ENCODE assay signal across 11 cellular contexts in the genomic region with DNA sequence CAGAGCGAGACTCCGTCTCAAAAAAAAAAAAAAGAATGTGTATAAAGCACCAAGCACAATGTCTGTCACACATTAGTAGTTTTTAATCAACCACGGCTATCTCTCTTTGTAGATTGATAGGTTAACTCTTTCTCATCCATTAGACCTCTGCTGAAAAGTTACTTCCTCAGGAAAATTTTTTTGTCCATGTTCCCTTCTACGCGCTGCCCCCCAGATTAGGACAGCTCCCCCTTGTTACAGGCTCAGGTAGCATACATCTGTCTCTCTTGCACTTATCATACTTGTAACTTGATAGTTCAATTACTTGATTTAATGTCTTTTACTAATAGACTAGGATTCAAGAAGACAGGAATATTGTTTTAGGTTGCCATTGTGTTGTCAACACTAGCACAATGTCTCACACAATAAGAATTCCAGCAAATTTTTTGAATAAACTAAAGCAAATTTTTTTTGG. TPM values are rescaled to one million over a fixed set of nuclear protein-coding genes. Genes with fewer than 3 reads are reported as not detected.
DNase-seq lines count a peak whose midpoint lies in the region; ATAC-seq and TF ChIP-seq lines count a peak whose summit lies in the region.
"Had no signal": no experiment of that assay in that cellular context is flagged by ENCODE, and none has a peak within 500 bp of the region (broad histone marks: within the 10 kb centered on the region; RNA-seq: fewer than 3 reads in every experiment).

No MANE protein-coding gene starts in this region.

- no peaks in the 10 kb centered on the region for H4K20me1 ChIP-seq in fibroblast of lung (ENCODE audit: control insufficient read depth, extremely low read depth, insufficient read depth, low read length)

- H3K4me3 Mint-ChIP-seq in activated CD8-positive, alpha-beta memory T cell treated with anti-CD3 and anti-CD28 coated beads, Interleukin-2, amount 10 ng/mL, durations not matched to agents 7 days and 5 days = peak overlapping the region; percentile 90

- no peak for ATAC-seq in activated CD8-positive, alpha-beta memory T cell treated with anti-CD3 and anti-CD28 coated beads, Interleukin-2, amount 10 ng/mL, durations not matched to agents 7 days and 5 days
- ATAC-seq in RWPE2 (ENCODE audit: low read depth) (no peak), HG03095 (IDR thresholded peaks at IDR 0.05; ENCODE audit: unreplicated experiment) (no peak)

- TF ChIP-seq EP300 in transverse colon (IDR thresholded peaks at IDR 0.05; ENCODE audit: low read depth) = no peak

- H3K27ac Mint-ChIP-seq in activated CD8-positive, alpha-beta memory T cell treated with anti-CD3 and anti-CD28 coated beads, Interleukin-2, amount 10 ng/mL, durations not matched to agents 7 days and 5 days = no peak overlapping the region

- no peak for TF ChIP-seq POLR2A in transverse colon (IDR thresholded peaks at IDR 0.05)

- peaks cover 40% of the 10 kb centered on the region for H3K4me1 Mint-ChIP-seq in activated CD8-positive, alpha-beta memory T cell treated with anti-CD3 and anti-CD28 coated beads, Interleukin-2, amount 10 ng/mL, durations not matched to agents 7 days and 5 days

- H3K4me1 ChIP-seq in RWPE2 (ENCODE audit: insufficient read depth, poor library complexity, severe bottlenecking) = peaks cover 21% of the 10 kb centered on the region
- H3K4me1 ChIP-seq in fibroblast of lung (ENCODE audit: control insufficient read depth, extremely low read depth, insufficient read depth, low read length) = peaks cover 8% of the 10 kb centered on the region
- H3K4me1 ChIP-seq in skeletal muscle satellite cell (ENCODE audit: control insufficient read depth, insufficient read depth, low read length) = peaks cover 24% of the 10 kb centered on the region
- peaks cover 6 to 15% (median 9%) of the 10 kb centered on the region in 4 donors for H3K4me1 ChIP-seq in transverse colon

- H3K9me3 ChIP-seq in RWPE2 (ENCODE audit: severe bottlenecking) = no peaks in the 10 kb centered on the region
- no peaks in the 10 kb centered on the region for H3K9me3 ChIP-seq in fibroblast of lung (ENCODE audit: control insufficient read depth, insufficient read depth, low read depth, low read length)
- no peaks in the 10 kb centered on the region for H3K9me3 ChIP-seq in skeletal muscle satellite cell (replicated peaks; ENCODE audit: low read length)
- H3K9me3 ChIP-seq in transverse colon = no peaks in the 10 kb centered on the region
- H3K9me3 ChIP-seq: right atrium auricular region, tibial artery had no signal

- peaks cover 24% of the 10 kb centered on the region for H3K36me3 Mint-ChIP-seq in activated CD8-positive, alpha-beta memory T cell treated with anti-CD3 and anti-CD28 coated beads, Interleukin-2, amount 10 ng/mL, durations not matched to agents 7 days and 5 days

- peak overlapping the region; percentile 93 for H3K4me2 ChIP-seq in fibroblast of lung (ENCODE audit: extremely low read depth, insufficient read depth, low read length)
- peak overlapping the region; percentile 86 for H3K4me2 ChIP-seq in skeletal muscle satellite cell (ENCODE audit: low read length)

- no peak for DNase-seq in activated CD8-positive, alpha-beta memory T cell treated with anti-CD3 and anti-CD28 coated beads, Interleukin-2, amount 10 ng/mL, durations not matched to agents 7 days and 5 days
- no peak for DNase-seq in activated CD8-positive, alpha-beta memory T cell treated with anti-CD3 and anti-CD28 coated beads, Interleukin-2, amount 50 U/mL, for 4 hours
- no peak for DNase-seq in RWPE2 (ENCODE audit: low spot score)
- DNase-seq in fibroblast of lung (ENCODE audit: low read depth in 2 of 2) = peak; percentile 8 to 24
- no peak for DNase-seq in transverse colon
- DNase-seq in Ammon's horn (ENCODE audit: low spot score) = no peak
- DNase-seq: MV-4-11, tibial artery had no signal

- peaks cover 49% of the 10 kb centered on the region for H3K79me2 ChIP-seq in fibroblast of lung (ENCODE audit: control insufficient read depth, insufficient read depth, low read length)

- TF ChIP-seq CTCF in RWPE2 (IDR thresholded peaks at IDR 0.05; ENCODE audit: poor library complexity, severe bottlenecking) (peak; percentile 8), fibroblast of lung (conservative IDR thresholded peaks at IDR 0.05 in 1 of 2, IDR thresholded peaks at IDR 0.05 in 1 of 2; ENCODE audit: low read depth in 1 of 2, low read length in 2 of 2) (no peak), transverse colon (IDR thresholded peaks at IDR 0.05) (no peak)

- CTCF ChIA-PET in activated CD8-positive, alpha-beta memory T cell treated with anti-CD3 and anti-CD28 coated beads, Interleukin-2, amount 10 ng/mL, durations not matched to agents 7 days and 5 days (lab: Charles Lee) = no interaction called here

- intact Hi-C loops in transverse colon (cut with DNase I; ENCODE audit: low total_unique reads) = no loop called here

- 82 to 94% methylated on average over 2 to 5 of the region's 5 CpGs for WGBS in transverse colon (ENCODE audit: low coverage in 1 of 2), 2 donors

- H2AFZ ChIP-seq in fibroblast of lung (ENCODE audit: low read length) = no peak overlapping the region

- H3K9ac ChIP-seq in fibroblast of lung (ENCODE audit: insufficient read depth, low read length) (no peak overlapping the region), skeletal muscle satellite cell (ENCODE audit: low read depth, low read length) (peak overlapping the region; percentile 97)

- H3K27me3 ChIP-seq in RWPE2 (ENCODE audit: insufficient read depth, poor library complexity, severe bottlenecking) (no peaks in the 10 kb centered on the region), fibroblast of lung (ENCODE audit: control insufficient read depth, insufficient read depth, low read length) (no peaks in the 10 kb centered on the region), skeletal muscle satellite cell (ENCODE audit: control insufficient read depth, insufficient read depth, low read length) (no peaks in the 10 kb centered on the region), transverse colon (no peaks in the 10 kb centered on the region)
- H3K27me3 ChIP-seq: right atrium auricular region, tibial artery had no signal

- H3K9me3 Mint-ChIP-seq in activated CD8-positive, alpha-beta memory T cell treated with anti-CD3 and anti-CD28 coated beads, Interleukin-2, amount 10 ng/mL, durations not matched to agents 7 days and 5 days (ENCODE audit: low read depth) = no peaks in the 10 kb centered on the region

- H3K4me3 ChIP-seq in RWPE2 (ENCODE audit: severe bottlenecking) (peak overlapping the region; percentile 88), fibroblast of lung (replicated peaks in 1 of 4; ENCODE audit: control extremely low read depth in 1 of 4, insufficient read depth in 1 of 4, low read depth in 3 of 4, low read length in 4 of 4) (peak overlapping the region; percentile 88 to 97 (median 90)), skeletal muscle satellite cell (ENCODE audit: low read length) (peak overlapping the region; percentile 86), transverse colon (no peak overlapping the region)

- H3K36me3 ChIP-seq in RWPE2 (ENCODE audit: low read depth) (peaks cover 45% of the 10 kb centered on the region), fibroblast of lung (ENCODE audit: control insufficient read depth, insufficient read depth, low read length) (peaks cover 4% of the 10 kb centered on the region), skeletal muscle satellite cell (ENCODE audit: insufficient read depth, low read length) (peaks cover 25% of the 10 kb centered on the region), transverse colon (no peaks in the 10 kb centered on the region)

- in situ Hi-C loops in transverse colon (cut with MboI; ENCODE audit: low pct_ligation_motif_present in 1 of 4, low pct_unique_long_range_greater_than_20kb in 1 of 4, low sequenced_read_pairs in 3 of 4) = loop anchor here in 2 of 4 donors (10.0 to 25.0 kb wide), 2 partner anchors 898 to 910 kb away; no protein-coding TSS in a partner anchor

- H3K27ac ChIP-seq in RWPE2 (ENCODE audit: poor library complexity, severe bottlenecking) = peak overlapping the region; percentile 60
- no peak overlapping the region for H3K27ac ChIP-seq in fibroblast of lung (ENCODE audit: insufficient read depth, low read length)
- no peak overlapping the region for H3K27ac ChIP-seq in transverse colon
- H3K27ac ChIP-seq: right atrium auricular region had no signal

- peaks cover 6% of the 10 kb centered on the region for H3K27me3 Mint-ChIP-seq in activated CD8-positive, alpha-beta memory T cell treated with anti-CD3 and anti-CD28 coated beads, Interleukin-2, amount 10 ng/mL, durations not matched to agents 7 days and 5 days

RNA-seq across cellular contexts. Expression of gene SPDL1, which starts 1.5 kb away (rescaled TPM):
- total RNA-seq in activated CD8-positive, alpha-beta memory T cell treated with anti-CD3 and anti-CD28 coated beads, Interleukin-2, amount 10 ng/mL, durations not matched to agents 7 days and 5 days = 10 to 100 TPM; 45.6 to 48.6 TPM
- total RNA-seq in fibroblast of lung (6.9 and 10.9 TPM in 2 replicates), transverse colon (10 to 100 TPM in 1 of 4 donors, 1 to 10 TPM in 3; 1.5 to 23.7 (median 8.8) TPM)
- polyA plus RNA-seq in fibroblast of lung = 24.5 and 34.4 TPM in 2 replicates
- polyA plus RNA-seq in fibroblast of lung (2012) = 13.3 and 20.1 TPM in 2 replicates
- polyA minus RNA-seq in fibroblast of lung (ENCODE audit: low replicate concordance) = 0.11 and 1.7 TPM in 2 replicates
- 33.0 and 52.7 TPM in 2 replicates for total RNA-seq in skeletal muscle satellite cell (2012; rRNA removed)

RNA-seq across cellular contexts. Expression of gene DOCK2, which starts 52.0 kb away (rescaled TPM):
- 100 to 1,000 TPM; 271 to 321 TPM for total RNA-seq in activated CD8-positive, alpha-beta memory T cell treated with anti-CD3 and anti-CD28 coated beads, Interleukin-2, amount 10 ng/mL, durations not matched to agents 7 days and 5 days
- total RNA-seq in fibroblast of lung = 3.6 and 8.9 TPM in 2 replicates
- 1.1 and 1.3 TPM in 2 replicates for polyA plus RNA-seq in fibroblast of lung
- 1.4 and 1.6 TPM in 2 replicates for polyA plus RNA-seq in fibroblast of lung (2012)
- 1.8 and 12.8 TPM in 2 replicates for polyA minus RNA-seq in fibroblast of lung (ENCODE audit: low replicate concordance)
- total RNA-seq in skeletal muscle satellite cell (2012; rRNA removed) = 0.76 and 1.7 TPM in 2 replicates
- total RNA-seq in transverse colon = 10 to 100 TPM in 3 of 4 donors, 1 to 10 TPM in 1; 8.3 to 24.0 (median 14.3) TPM

Comparison
In these comparisons a context has a peak if more than half of its experiments do, and no peak if none do; other contexts are left out.
1. DNase-seq: peak in fibroblast of lung (2 of 2); none in activated CD8-positive, alpha-beta memory T cell treated with anti-CD3 and anti-CD28 coated beads, Interleukin-2, amount 10 ng/mL, durations not matched to agents 7 days and 5 days (single experiment), activated CD8-positive, alpha-beta memory T cell treated with anti-CD3 and anti-CD28 coated beads, Interleukin-2, amount 50 U/mL, for 4 hours (single experiment), RWPE2 (single experiment), transverse colon (single experiment) and Ammon's horn (single experiment).
2. H3K4me3 ChIP-seq: peak in RWPE2 (single experiment), fibroblast of lung (4 of 4) and skeletal muscle satellite cell (single experiment); none in transverse colon (0 of 4).
3. RNA of gene DOCK2, which starts 52.0 kb away (total RNA-seq): 271 to 321 TPM in activated CD8-positive, alpha-beta memory T cell treated with anti-CD3 and anti-CD28 coated beads, Interleukin-2, amount 10 ng/mL, durations not matched to agents 7 days and 5 days; 8.3 to 24.0 TPM in transverse colon and 3.6 to 8.9 TPM in fibroblast of lung; every median in the first group is over 10 times any median in the second.